Comparison of ENCODE assay signal across 20 cellular contexts in the genomic region with DNA sequence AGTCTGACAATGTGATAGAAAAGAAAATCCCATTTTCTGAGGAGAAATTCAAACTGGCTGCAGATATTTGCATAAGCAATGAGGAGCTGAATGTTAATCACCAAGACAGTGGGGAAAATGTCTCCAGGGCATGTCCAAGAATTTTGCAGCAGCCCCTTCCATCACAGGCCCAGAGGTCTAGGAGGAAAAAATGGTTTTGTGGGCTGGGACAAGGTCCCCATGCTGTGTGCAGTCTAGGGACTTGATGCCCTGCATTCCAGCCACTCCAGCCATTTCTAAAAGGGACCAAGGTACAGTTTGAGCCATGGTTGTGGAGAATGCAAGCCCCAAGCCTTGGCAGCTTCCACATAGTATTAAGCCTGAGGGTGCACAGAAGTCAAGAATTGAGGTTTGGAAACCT. TPM values are rescaled to one million over a fixed set of nuclear protein-coding genes. Genes with fewer than 3 reads are reported as not detected.
"Had no signal": no experiment of that assay in that cellular context is flagged by ENCODE, and none has a peak within 500 bp of the region (broad histone marks: within the 10 kb centered on the region; RNA-seq: fewer than 3 reads in every experiment).

No MANE protein-coding gene starts in this region.

RNA-seq across cellular contexts. Expression of a gene that starts 30.8 kb away (rescaled TPM):
- total RNA-seq: activated naive CD4-positive, alpha-beta T cell treated with anti-CD3 and anti-CD28 coated beads for 36 hours; activated T-cell treated with anti-CD3 and anti-CD28 coated beads, Interleukin-2, amount 50 U/mL, for 4 hours; activated T-cell treated with anti-CD3 and anti-CD28 coated beads, Interleukin-2, amount 50 U/mL, for 72 hours; activated T-helper 1 cell treated with anti-CD3 and anti-CD28 coated beads, Interleukin-12 subunit alpha, Interleukin-12 subunit beta, Interleukin-2, Interleukin-4 antibody, amounts not matched to agents 30 ng/mL and 10 ng/mL and 1 ng/mL, durations not matched to agents 14 hours and 24 hours and 36 hours; activated T-helper 17 cell treated with anti-CD3 and anti-CD28 coated beads, Interleukin-2, amount 50 U/mL, for 72 hours; activated T-helper 2 cell treated with anti-CD3 and anti-CD28 coated beads, Interferon-gamma antibody, Interleukin-2, Interleukin-4, amounts not matched to agents 10 μg/mL and 5 μg/mL and 100 μg/mL, durations not matched to agents 14 hours and 24 hours and 36 hours; aorta; ascending aorta; astrocyte; body of pancreas; breast epithelium; bronchial epithelial cell; cardiac muscle cell; cardiac septum; cerebellum; chondrocyte had no signal
- polyA plus RNA-seq: adrenal gland, cardiac muscle cell had no signal

RNA-seq across cellular contexts. Expression of a gene that starts 42.8 kb away (rescaled TPM):
- total RNA-seq: activated naive CD4-positive, alpha-beta T cell treated with anti-CD3 and anti-CD28 coated beads for 36 hours; activated naive CD4-positive, alpha-beta T cell treated with anti-CD3 and anti-CD28 coated beads, Interleukin-2, amount 50 U/mL, for 72 hours; activated naive CD8-positive, alpha-beta T cell treated with anti-CD3 and anti-CD28 coated beads for 36 hours; activated naive CD8-positive, alpha-beta T cell treated with anti-CD3 and anti-CD28 coated beads, Interleukin-2, amount 10 ng/mL, durations not matched to agents 7 days and 5 days; activated T-cell treated with anti-CD3 and anti-CD28 coated beads, Interleukin-2, amount 50 U/mL, for 4 hours; activated T-cell treated with anti-CD3 and anti-CD28 coated beads, Interleukin-2, amount 50 U/mL, for 72 hours; activated T-helper 1 cell treated with anti-CD3 and anti-CD28 coated beads, Interleukin-12 subunit alpha, Interleukin-12 subunit beta, Interleukin-2, Interleukin-4 antibody, amounts not matched to agents 30 ng/mL and 10 ng/mL and 1 ng/mL, durations not matched to agents 14 hours and 24 hours and 36 hours; activated T-helper 17 cell treated with anti-CD3 and anti-CD28 coated beads, Interleukin-2, amount 50 U/mL, for 72 hours; activated T-helper 2 cell treated with anti-CD3 and anti-CD28 coated beads, Interferon-gamma antibody, Interleukin-2, Interleukin-4, amounts not matched to agents 10 μg/mL and 5 μg/mL and 100 μg/mL, durations not matched to agents 14 hours and 24 hours and 36 hours; ascending aorta; chondrocyte had no signal
